ENCODE assay signal across 1 cellular context in the genomic region with DNA sequence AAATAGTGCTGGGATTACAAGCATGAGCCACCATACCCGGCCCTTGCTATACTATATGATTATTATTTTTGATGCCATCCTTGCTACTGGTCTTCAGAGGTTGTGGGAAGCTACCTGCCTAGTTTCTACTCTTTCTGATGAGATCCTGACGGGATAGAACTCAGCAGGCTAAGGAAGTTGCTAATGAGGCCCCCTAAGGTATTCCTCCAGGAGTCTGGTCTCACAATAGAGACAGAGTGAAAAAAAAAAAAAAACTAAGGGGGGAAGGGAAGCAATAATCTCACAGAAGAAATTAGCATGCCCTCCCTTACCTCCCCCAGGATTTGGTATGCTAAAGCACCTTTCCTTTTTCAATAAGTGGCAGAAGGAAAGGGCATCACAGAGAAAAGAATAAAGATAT.
TF ChIP-seq lines count a peak whose summit lies in the region.

No MANE protein-coding gene starts in this region.

TF ChIP-seq in H1, 55 proteins besides CTCF, POLR2A, EP300 and RAD21:
- TF ChIP-seq BRCA1 (IDR thresholded peaks at IDR 0.05; ENCODE audit: low read depth, low read length) (no peak), NANOG (IDR thresholded peaks at IDR 0.05; ENCODE audit: insufficient read depth, low read depth, low read length, poor library complexity, severe bottlenecking) (peak; percentile 69), EGR1 (IDR thresholded peaks at IDR 0.05; ENCODE audit: borderline replicate concordance, low read depth, low read length) (peak; percentile 59), ZNF274 (IDR thresholded peaks at IDR 0.05; ENCODE audit: borderline replicate concordance, extremely low read depth, low read length) (no peak), GABPA (IDR thresholded peaks at IDR 0.05; ENCODE audit: borderline replicate concordance, insufficient read depth, low read length) (no peak), HDAC2 (IDR thresholded peaks at IDR 0.05; ENCODE audit: borderline replicate concordance in 1 of 2, low read depth in 2 of 2, low read length in 2 of 2) (peak; percentile 29 to 83; a peak in 2 of 4 replicates), TAF7 (optimal IDR thresholded peaks at IDR 0.05; ENCODE audit: borderline replicate concordance, low read depth, low read length) (no peak), SIRT6 (IDR thresholded peaks at IDR 0.05; ENCODE audit: low read length) (no peak), RNF2 (IDR thresholded peaks at IDR 0.05; ENCODE audit: borderline replicate concordance, low read depth, low read length, missing control alignments, poor library complexity, severe bottlenecking) (no peak), SP1 (IDR thresholded peaks at IDR 0.05; ENCODE audit: low read depth, low read length) (peak; percentile 87), BCL11A (IDR thresholded peaks at IDR 0.05; ENCODE audit: low read depth in 2 of 2, low read length in 2 of 2) (peak in 1 of 2 experiments; percentile 52)
- TF ChIP-seq, protein P1, sequence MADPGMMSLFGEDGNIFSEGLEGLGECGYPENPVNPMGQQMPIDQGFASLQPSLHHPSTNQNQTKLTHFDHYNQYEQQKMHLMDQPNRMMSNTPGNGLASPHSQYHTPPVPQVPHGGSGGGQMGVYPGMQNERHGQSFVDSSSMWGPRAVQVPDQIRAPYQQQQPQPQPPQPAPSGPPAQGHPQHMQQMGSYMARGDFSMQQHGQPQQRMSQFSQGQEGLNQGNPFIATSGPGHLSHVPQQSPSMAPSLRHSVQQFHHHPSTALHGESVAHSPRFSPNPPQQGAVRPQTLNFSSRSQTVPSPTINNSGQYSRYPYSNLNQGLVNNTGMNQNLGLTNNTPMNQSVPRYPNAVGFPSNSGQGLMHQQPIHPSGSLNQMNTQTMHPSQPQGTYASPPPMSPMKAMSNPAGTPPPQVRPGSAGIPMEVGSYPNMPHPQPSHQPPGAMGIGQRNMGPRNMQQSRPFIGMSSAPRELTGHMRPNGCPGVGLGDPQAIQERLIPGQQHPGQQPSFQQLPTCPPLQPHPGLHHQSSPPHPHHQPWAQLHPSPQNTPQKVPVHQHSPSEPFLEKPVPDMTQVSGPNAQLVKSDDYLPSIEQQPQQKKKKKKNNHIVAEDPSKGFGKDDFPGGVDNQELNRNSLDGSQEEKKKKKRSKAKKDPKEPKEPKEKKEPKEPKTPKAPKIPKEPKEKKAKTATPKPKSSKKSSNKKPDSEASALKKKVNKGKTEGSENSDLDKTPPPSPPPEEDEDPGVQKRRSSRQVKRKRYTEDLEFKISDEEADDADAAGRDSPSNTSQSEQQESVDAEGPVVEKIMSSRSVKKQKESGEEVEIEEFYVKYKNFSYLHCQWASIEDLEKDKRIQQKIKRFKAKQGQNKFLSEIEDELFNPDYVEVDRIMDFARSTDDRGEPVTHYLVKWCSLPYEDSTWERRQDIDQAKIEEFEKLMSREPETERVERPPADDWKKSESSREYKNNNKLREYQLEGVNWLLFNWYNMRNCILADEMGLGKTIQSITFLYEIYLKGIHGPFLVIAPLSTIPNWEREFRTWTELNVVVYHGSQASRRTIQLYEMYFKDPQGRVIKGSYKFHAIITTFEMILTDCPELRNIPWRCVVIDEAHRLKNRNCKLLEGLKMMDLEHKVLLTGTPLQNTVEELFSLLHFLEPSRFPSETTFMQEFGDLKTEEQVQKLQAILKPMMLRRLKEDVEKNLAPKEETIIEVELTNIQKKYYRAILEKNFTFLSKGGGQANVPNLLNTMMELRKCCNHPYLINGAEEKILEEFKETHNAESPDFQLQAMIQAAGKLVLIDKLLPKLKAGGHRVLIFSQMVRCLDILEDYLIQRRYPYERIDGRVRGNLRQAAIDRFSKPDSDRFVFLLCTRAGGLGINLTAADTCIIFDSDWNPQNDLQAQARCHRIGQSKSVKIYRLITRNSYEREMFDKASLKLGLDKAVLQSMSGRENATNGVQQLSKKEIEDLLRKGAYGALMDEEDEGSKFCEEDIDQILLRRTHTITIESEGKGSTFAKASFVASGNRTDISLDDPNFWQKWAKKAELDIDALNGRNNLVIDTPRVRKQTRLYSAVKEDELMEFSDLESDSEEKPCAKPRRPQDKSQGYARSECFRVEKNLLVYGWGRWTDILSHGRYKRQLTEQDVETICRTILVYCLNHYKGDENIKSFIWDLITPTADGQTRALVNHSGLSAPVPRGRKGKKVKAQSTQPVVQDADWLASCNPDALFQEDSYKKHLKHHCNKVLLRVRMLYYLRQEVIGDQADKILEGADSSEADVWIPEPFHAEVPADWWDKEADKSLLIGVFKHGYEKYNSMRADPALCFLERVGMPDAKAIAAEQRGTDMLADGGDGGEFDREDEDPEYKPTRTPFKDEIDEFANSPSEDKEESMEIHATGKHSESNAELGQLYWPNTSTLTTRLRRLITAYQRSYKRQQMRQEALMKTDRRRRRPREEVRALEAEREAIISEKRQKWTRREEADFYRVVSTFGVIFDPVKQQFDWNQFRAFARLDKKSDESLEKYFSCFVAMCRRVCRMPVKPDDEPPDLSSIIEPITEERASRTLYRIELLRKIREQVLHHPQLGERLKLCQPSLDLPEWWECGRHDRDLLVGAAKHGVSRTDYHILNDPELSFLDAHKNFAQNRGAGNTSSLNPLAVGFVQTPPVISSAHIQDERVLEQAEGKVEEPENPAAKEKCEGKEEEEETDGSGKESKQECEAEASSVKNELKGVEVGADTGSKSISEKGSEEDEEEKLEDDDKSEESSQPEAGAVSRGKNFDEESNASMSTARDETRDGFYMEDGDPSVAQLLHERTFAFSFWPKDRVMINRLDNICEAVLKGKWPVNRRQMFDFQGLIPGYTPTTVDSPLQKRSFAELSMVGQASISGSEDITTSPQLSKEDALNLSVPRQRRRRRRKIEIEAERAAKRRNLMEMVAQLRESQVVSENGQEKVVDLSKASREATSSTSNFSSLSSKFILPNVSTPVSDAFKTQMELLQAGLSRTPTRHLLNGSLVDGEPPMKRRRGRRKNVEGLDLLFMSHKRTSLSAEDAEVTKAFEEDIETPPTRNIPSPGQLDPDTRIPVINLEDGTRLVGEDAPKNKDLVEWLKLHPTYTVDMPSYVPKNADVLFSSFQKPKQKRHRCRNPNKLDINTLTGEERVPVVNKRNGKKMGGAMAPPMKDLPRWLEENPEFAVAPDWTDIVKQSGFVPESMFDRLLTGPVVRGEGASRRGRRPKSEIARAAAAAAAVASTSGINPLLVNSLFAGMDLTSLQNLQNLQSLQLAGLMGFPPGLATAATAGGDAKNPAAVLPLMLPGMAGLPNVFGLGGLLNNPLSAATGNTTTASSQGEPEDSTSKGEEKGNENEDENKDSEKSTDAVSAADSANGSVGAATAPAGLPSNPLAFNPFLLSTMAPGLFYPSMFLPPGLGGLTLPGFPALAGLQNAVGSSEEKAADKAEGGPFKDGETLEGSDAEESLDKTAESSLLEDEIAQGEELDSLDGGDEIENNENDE (IDR thresholded peaks at IDR 0.05; ENCODE audit: insufficient replicate concordance, low read length): peak; percentile 21
